1 cellular context compared by ENCODE assay signal in genomic region chr7:158228986-158229385, GRCh38.
TF ChIP-seq lines count a peak whose summit lies in the region.

No MANE protein-coding gene starts in this region.

TF ChIP-seq in SK-N-SH treated with all-trans-retinoic acid at 6 μM for 48 hours, 23 proteins besides CTCF, POLR2A, EP300 and RAD21 (continued from another document):
- no peak for TF ChIP-seq ZNF565 (CRISPR knock-in tag; conservative IDR thresholded peaks at IDR 0.05; ENCODE audit: low read depth)
- TF ChIP-seq TSHZ2 (CRISPR knock-in tag; IDR thresholded peaks at IDR 0.05) = no peak
- TF ChIP-seq PATZ1 (CRISPR knock-in tag; IDR thresholded peaks at IDR 0.05; ENCODE audit: borderline replicate concordance) = no peak
- no peak for TF ChIP-seq RARB (CRISPR knock-in tag; IDR thresholded peaks at IDR 0.05)
